Comparison of ENCODE assay signal across 9 cellular contexts in the genomic region with DNA sequence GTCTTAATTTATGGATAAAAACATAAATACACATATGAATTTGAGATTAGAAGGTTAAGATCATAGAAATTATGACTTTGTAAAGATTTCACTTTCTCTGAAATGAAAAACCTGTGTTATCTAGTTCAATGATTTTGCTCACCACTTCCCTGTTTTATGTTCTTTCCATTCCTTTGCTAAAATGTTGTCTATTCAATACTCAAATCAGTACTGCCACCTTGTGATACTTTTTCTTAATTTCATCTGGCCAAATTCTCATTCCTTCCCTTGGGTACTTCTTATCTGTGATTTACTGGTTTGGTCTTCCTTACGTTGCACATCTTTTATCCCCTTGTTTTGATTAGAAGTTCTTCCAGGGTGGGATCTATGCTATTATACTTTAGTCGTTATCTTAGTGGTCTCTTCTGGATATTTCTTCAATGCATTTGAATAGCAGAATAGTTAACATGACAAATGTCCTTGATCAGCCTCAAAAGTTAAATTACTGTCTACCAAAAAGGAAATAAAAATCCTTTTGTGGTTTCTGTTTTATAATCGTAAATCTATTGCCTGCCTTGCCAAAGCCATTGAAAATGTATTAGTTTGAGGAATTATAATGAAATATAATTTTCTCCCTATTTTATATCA.
A peak's percentile ranks its signal among the peaks of the same experiment; 100 is the strongest.
DNase-seq lines count a peak whose midpoint lies in the region; ATAC-seq and TF ChIP-seq lines count a peak whose summit lies in the region.
"Had no signal": no experiment of that assay in that cellular context is flagged by ENCODE, and none has a peak within 500 bp of the region (broad histone marks: within the 10 kb centered on the region; RNA-seq: fewer than 3 reads in every experiment).

No MANE protein-coding gene starts in this region.

- H3K27ac Mint-ChIP-seq in stimulated activated naive B cell treated with anti-CD40 and anti-IgM and Interleukin-4, amounts not matched to agents 10 μg/mL and 1 μg/mL and 100 μg/mL, for 72 hours = no peak overlapping the region

- no peaks in the 10 kb centered on the region for H3K9me3 Mint-ChIP-seq in stimulated activated naive B cell treated with anti-CD40 and anti-IgM and Interleukin-4, amounts not matched to agents 10 μg/mL and 1 μg/mL and 100 μg/mL, for 72 hours

- H3K9me3 ChIP-seq in Panc1 (ENCODE audit: control insufficient read depth, insufficient read depth, low read depth, low read length) = no peaks in the 10 kb centered on the region
- H3K9me3 ChIP-seq in aorta (ENCODE audit: control insufficient read depth, low read length) = no peaks in the 10 kb centered on the region
- H3K9me3 ChIP-seq: BLaER1 had no signal

- no TSS peak for BruUV-seq in Panc1 (replicated peaks; lab: Mats Ljungman, UMichigan)

- H3K36me3 ChIP-seq in Panc1 (ENCODE audit: control insufficient read depth, insufficient read depth, low read length) (no peaks in the 10 kb centered on the region), aorta (ENCODE audit: control insufficient read depth in 1 of 2, insufficient read depth in 2 of 2, low read length in 1 of 2) (no peaks in the 10 kb centered on the region)

- H3K4me1 ChIP-seq in Panc1 (ENCODE audit: control insufficient read depth, insufficient read depth, low read length) (peaks cover 8% of the 10 kb centered on the region; the same call in 1 of the 2 replicates), aorta (ENCODE audit: control insufficient read depth in 1 of 2, insufficient read depth in 2 of 2, low read length in 2 of 2) (no peaks in the 10 kb centered on the region)
- H3K4me1 ChIP-seq: BLaER1 had no signal

- intact Hi-C loops in Panc1 (cut with micrococcal nuclease; ENCODE audit: unreplicated experiment) = loop anchor here (1.0 to 2.0 kb wide), 2 partner anchors 250 to 356 kb away; no protein-coding TSS in a partner anchor
- intact Hi-C loops in aorta (cut with DNase I) = loop anchor here in 1 of 2 donors (2.0 to 5.0 kb wide), 2 partner anchors 75 to 356 kb away; no protein-coding TSS in a partner anchor

- H3K4me3 Mint-ChIP-seq in stimulated activated naive B cell treated with anti-CD40 and anti-IgM and Interleukin-4, amounts not matched to agents 10 μg/mL and 1 μg/mL and 100 μg/mL, for 72 hours = peak overlapping the region in 1 of 2 donors; percentile 37

- no peaks in the 10 kb centered on the region for H3K27me3 ChIP-seq in Panc1 (ENCODE audit: control insufficient read depth, insufficient read depth, low read length)
- H3K27me3 ChIP-seq in aorta (ENCODE audit: control insufficient read depth in 1 of 2, insufficient read depth in 2 of 2, low read length in 1 of 2) = no peaks in the 10 kb centered on the region
- H3K27me3 ChIP-seq: BLaER1 had no signal

- ATAC-seq in HG03159 (IDR thresholded peaks at IDR 0.05; ENCODE audit: unreplicated experiment) = peak; percentile 68
- ATAC-seq in Panc1 = 0 out of 2 replicates have a peak, but pooled peaks have one; percentile 59
- peak; percentile 72 to 77 for ATAC-seq in stimulated activated naive B cell treated with anti-CD40 and anti-IgM and Interleukin-4, amounts not matched to agents 10 μg/mL and 1 μg/mL and 100 μg/mL, for 72 hours (replicated peaks)
- ATAC-seq in aorta (ENCODE audit: low FRiP score) = no peak

- TF ChIP-seq CTCF in Panc1 (IDR thresholded peaks at IDR 0.05) (peak; percentile 63; the same call in 1 of the 2 replicates), fibroblast of mammary gland (conservative IDR thresholded peaks at IDR 0.05; ENCODE audit: control insufficient read depth, insufficient read depth, low read depth, low read length) (peak; percentile 54)

- peaks cover 2 to 3% of the 10 kb centered on the region in 2 donors for H3K36me3 Mint-ChIP-seq in stimulated activated naive B cell treated with anti-CD40 and anti-IgM and Interleukin-4, amounts not matched to agents 10 μg/mL and 1 μg/mL and 100 μg/mL, for 72 hours

- in situ Hi-C loops in Panc1 (cut with HindIII; ENCODE audit: low pct_unique_long_range_greater_than_20kb, low sequenced_read_pairs) = no loop called here

- 18 to 19% methylated on average over 3 of the region's 3 CpGs for WGBS in aorta, 2 donors

- CTCF ChIA-PET in Panc1 (lab: Charles Lee) = interaction anchor here (1.7 kb wide), 1 partner anchor 356 kb away, joined by 5 read pairs; no protein-coding TSS in a partner anchor

- no peak overlapping the region for H3K4me3 ChIP-seq in Panc1 (ENCODE audit: low read depth in 2 of 2, low read length in 2 of 2)
- no peak overlapping the region for H3K4me3 ChIP-seq in fibroblast of mammary gland (ENCODE audit: control insufficient read depth, low read depth, low read length)
- no peak overlapping the region for H3K4me3 ChIP-seq in aorta (ENCODE audit: low read length in 2 of 2)
- H3K4me3 ChIP-seq: BLaER1 had no signal

- H3K27ac ChIP-seq in Panc1 (ENCODE audit: low read length) (no peak overlapping the region), aorta (ENCODE audit: low read depth in 1 of 2, low read length in 2 of 2) (no peak overlapping the region)
- H3K27ac ChIP-seq: BLaER1 had no signal

- POLR2A ChIA-PET in Panc1 (lab: Charles Lee) = no interaction called here

- peak; percentile 46 for DNase-seq in DMS153 treated with DMSO at 0.1 percent for 48 hours (lab: John Stamatoyannopoulos, UW; ENCODE audit: unreplicated experiment)
- DNase-seq in DMS153 (lab: John Stamatoyannopoulos, UW) = no peak
- no peak for DNase-seq in Panc1 (ENCODE audit: low read depth, low spot score)
- DNase-seq in fibroblast of mammary gland (ENCODE audit: low read depth) = peak; percentile 57
- DNase-seq in stimulated activated naive B cell treated with anti-CD40 and anti-IgM and Interleukin-4, amounts not matched to agents 10 μg/mL and 1 μg/mL and 100 μg/mL, for 72 hours = no peak
- DNase-seq in aorta = no peak
- DNase-seq in NCI-H1694 (lab: John Stamatoyannopoulos, UW) = no peak

- peaks cover 4 to 8% of the 10 kb centered on the region in 2 donors for H3K4me1 Mint-ChIP-seq in stimulated activated naive B cell treated with anti-CD40 and anti-IgM and Interleukin-4, amounts not matched to agents 10 μg/mL and 1 μg/mL and 100 μg/mL, for 72 hours

- H3K27me3 Mint-ChIP-seq in stimulated activated naive B cell treated with anti-CD40 and anti-IgM and Interleukin-4, amounts not matched to agents 10 μg/mL and 1 μg/mL and 100 μg/mL, for 72 hours = no peaks in the 10 kb centered on the region

Comparison
In these comparisons a context has a peak if more than half of its experiments do, and no peak if none do; other contexts are left out.
1. DNase-seq: peak in DMS153 treated with DMSO at 0.1 percent for 48 hours (single experiment) and fibroblast of mammary gland (single experiment); none in DMS153 (single experiment), Panc1 (single experiment), stimulated activated naive B cell treated with anti-CD40 and anti-IgM and Interleukin-4, amounts not matched to agents 10 μg/mL and 1 μg/mL and 100 μg/mL, for 72 hours (single experiment), aorta (0 of 2) and NCI-H1694 (single experiment).